Comparison of ENCODE assay signal across 8 cellular contexts in the genomic region with DNA sequence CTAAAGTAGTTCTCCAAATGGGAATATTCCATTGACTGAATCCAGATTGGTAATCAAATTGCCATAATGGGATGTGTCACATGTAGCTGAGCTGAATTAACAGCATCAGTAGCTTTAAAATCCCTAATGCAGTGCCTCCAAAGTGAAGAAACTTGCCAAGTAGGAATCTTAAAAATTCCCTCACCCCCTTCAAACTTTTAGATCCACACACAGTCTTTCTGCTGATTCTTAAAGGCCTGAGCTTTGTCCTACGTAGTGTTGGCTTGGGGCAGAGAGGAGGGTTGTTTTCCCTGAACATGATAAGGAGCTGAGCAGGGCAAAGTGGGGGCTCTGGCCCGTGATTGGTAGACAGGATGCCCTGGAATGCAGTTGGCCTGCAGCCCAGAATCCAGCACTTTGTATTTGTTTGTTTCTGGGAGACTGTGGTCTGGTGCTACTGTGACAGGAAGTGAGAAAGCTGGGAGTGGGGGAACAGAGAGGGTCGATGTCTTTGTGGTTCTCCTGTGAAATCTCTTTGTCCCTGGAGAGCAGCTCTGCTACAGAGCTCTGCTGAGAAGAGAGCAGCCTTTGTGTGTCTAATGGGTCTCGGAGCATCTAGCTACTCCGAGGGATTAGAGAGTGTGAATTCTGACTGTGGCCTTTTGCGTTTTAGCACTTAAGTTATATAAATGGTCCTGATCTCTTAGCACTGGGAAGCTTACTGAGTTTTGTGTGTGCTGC. TPM values are rescaled to one million over a fixed set of nuclear protein-coding genes. Genes with fewer than 3 reads are reported as not detected.
DNase-seq lines count a peak whose midpoint lies in the region; ATAC-seq and TF ChIP-seq lines count a peak whose summit lies in the region.

No MANE protein-coding gene starts in this region.

- H3K9me3 ChIP-seq in ascending aorta (no peaks in the 10 kb centered on the region), right cardiac atrium (ENCODE audit: control insufficient read depth, low read length) (no peaks in the 10 kb centered on the region)

- H3K27me3 ChIP-seq in BJ (ENCODE audit: control insufficient read depth, insufficient read depth, low read length) (no peaks in the 10 kb centered on the region), ascending aorta (no peaks in the 10 kb centered on the region), right cardiac atrium (ENCODE audit: control insufficient read depth, insufficient read depth) (no peaks in the 10 kb centered on the region)

- no peak overlapping the region for H3K4me3 Mint-ChIP-seq in activated naive CD4-positive, alpha-beta T cell treated with anti-CD3 and anti-CD28 coated beads, Interleukin-2, amount 10 ng/mL, durations not matched to agents 7 days and 5 days

- WGBS in right cardiac atrium, result 5% methylated on average over 6 of the region's 6 CpGs

- H3K36me3 Mint-ChIP-seq in activated naive CD4-positive, alpha-beta T cell treated with anti-CD3 and anti-CD28 coated beads, Interleukin-2, amount 10 ng/mL, durations not matched to agents 7 days and 5 days, result no peaks in the 10 kb centered on the region

- H3K27me3 Mint-ChIP-seq in activated naive CD4-positive, alpha-beta T cell treated with anti-CD3 and anti-CD28 coated beads, Interleukin-2, amount 10 ng/mL, durations not matched to agents 7 days and 5 days, result peaks cover 3% of the 10 kb centered on the region

- intact Hi-C loops in ascending aorta (cut with DNase I) (loop anchor here (2.0 kb wide), 1 partner anchor 16 kb away; no protein-coding TSS in a partner anchor), right cardiac atrium (cut with DNase I) (no loop called here)

- H3K4me1 Mint-ChIP-seq in activated naive CD4-positive, alpha-beta T cell treated with anti-CD3 and anti-CD28 coated beads, Interleukin-2, amount 10 ng/mL, durations not matched to agents 7 days and 5 days, result peaks cover 20% of the 10 kb centered on the region

- DNase-seq in BJ (ENCODE audit: low read depth), result peak; percentile 87
- DNase-seq in KBM-7, result peak; percentile 57
- peak in 1 of 2 donors; percentile 94 for DNase-seq in ascending aorta (ENCODE audit: low spot score in 2 of 2)
- peak; percentile 94 to 97 (median 96) for DNase-seq in right cardiac atrium
- peak; percentile 81 for DNase-seq in putamen (ENCODE audit: low spot score)
- no peak for DNase-seq in stimulated activated CD4-positive, alpha-beta T cell treated with anti-CD3 and anti-CD28 coated beads, Interleukin-4, amount 100 ng/mL, for 24 hours
- DNase-seq in activated naive CD4-positive, alpha-beta T cell treated with anti-CD3 and anti-CD28 coated beads, Interleukin-2, amount 10 ng/mL, durations not matched to agents 7 days and 5 days, result no peak

- H3K9me3 Mint-ChIP-seq in activated naive CD4-positive, alpha-beta T cell treated with anti-CD3 and anti-CD28 coated beads, Interleukin-2, amount 10 ng/mL, durations not matched to agents 7 days and 5 days, result no peaks in the 10 kb centered on the region

- TF ChIP-seq CTCF in BJ (IDR thresholded peaks at IDR 0.05; ENCODE audit: insufficient read depth, low read depth, low read length) (no peak), ascending aorta (IDR thresholded peaks at IDR 0.05) (no peak)

- H3K27ac Mint-ChIP-seq in activated naive CD4-positive, alpha-beta T cell treated with anti-CD3 and anti-CD28 coated beads, Interleukin-2, amount 10 ng/mL, durations not matched to agents 7 days and 5 days, result no peak overlapping the region

- H3K4me3 ChIP-seq in BJ (ENCODE audit: low read depth, low read length), result no peak overlapping the region
- peak overlapping the region; percentile 27 to 51 for H3K4me3 ChIP-seq in ascending aorta
- H3K4me3 ChIP-seq in right cardiac atrium (ENCODE audit: low read length), result peak overlapping the region; percentile 48

- H3K36me3 ChIP-seq in BJ (ENCODE audit: control insufficient read depth, insufficient read depth, low read length), result 0 out of 2 replicates have a peak, but pooled peaks cover 1% of the 10 kb centered on the region
- no peaks in the 10 kb centered on the region for H3K36me3 ChIP-seq in ascending aorta

- ATAC-seq in right cardiac atrium (peak; percentile 94 to 96), HG02981 (IDR thresholded peaks at IDR 0.05; ENCODE audit: unreplicated experiment) (no peak)

- peaks cover 14 to 68% of the 10 kb centered on the region in 2 donors for H3K4me1 ChIP-seq in ascending aorta
- peaks cover 35% of the 10 kb centered on the region for H3K4me1 ChIP-seq in right cardiac atrium (ENCODE audit: control insufficient read depth, insufficient read depth, low read length)

- CTCF ChIA-PET in BJ (lab: Yijun Ruan, JAX), result interaction anchor here (0.9 to 3.3 kb wide), 4 partner anchors 14 to 27 kb away, joined by 4 to 12 read pairs (median 6); a partner anchor contains a TSS
- CTCF ChIA-PET in activated naive CD4-positive, alpha-beta T cell treated with anti-CD3 and anti-CD28 coated beads, Interleukin-2, amount 10 ng/mL, durations not matched to agents 7 days and 5 days (lab: Charles Lee), result interaction anchor here (0.9 kb wide), 1 partner anchor 22 kb away, joined by 3 read pairs; no protein-coding TSS in a partner anchor

- in situ Hi-C loops in KBM-7 (cut with MboI; ENCODE audit: low pct_unique_long_range_greater_than_20kb, low sequenced_read_pairs), result no loop called here

- H3K27ac ChIP-seq in ascending aorta, result peak overlapping the region; percentile 86 to 87
- H3K27ac ChIP-seq in right cardiac atrium (ENCODE audit: low read length), result peak overlapping the region; percentile 73

- POLR2A ChIA-PET in BJ (lab: Charles Lee), result interaction anchor here (0.5 to 1.4 kb wide), 4 partner anchors 17 to 42 kb away, joined by 3 to 13 read pairs (median 4); a partner anchor contains a TSS

RNA-seq across cellular contexts. Expression of a gene that starts 16.9 kb away (rescaled TPM):
- polyA plus RNA-seq in BJ (2011; rRNA removed) (145 and 286 TPM in 2 replicates), right cardiac atrium (32.2 TPM)
- 342 and 481 TPM in 2 replicates for polyA minus RNA-seq in BJ (2011; rRNA and poly(A)+ RNA removed)
- total RNA-seq in ascending aorta (69.5 TPM), right cardiac atrium (10 to 100 TPM; 66.6 to 98.6 (median 77.5) TPM)

RNA-seq across cellular contexts. Expression of a gene that starts 26.9 kb away (rescaled TPM):
- polyA plus RNA-seq in BJ (2011; rRNA removed) (not detected in 2 replicates), right cardiac atrium (0.02 TPM)
- polyA minus RNA-seq in BJ (2011; rRNA and poly(A)+ RNA removed), result not detected in 2 replicates
- total RNA-seq in ascending aorta (not detected), right cardiac atrium (not detected)

RNA-seq across cellular contexts. Expression of a gene that starts 37.2 kb away (rescaled TPM):
- polyA plus RNA-seq in BJ (2011; rRNA removed) (50.7 and 68.3 TPM in 2 replicates), right cardiac atrium (163 TPM)
- polyA minus RNA-seq in BJ (2011; rRNA and poly(A)+ RNA removed), result 7.5 and 10.4 TPM in 2 replicates
- total RNA-seq in ascending aorta (113 TPM), right cardiac atrium (100 to 1,000 TPM in 2 of 4 donors, 10 to 100 TPM in 2; 91.3 to 110 (median 99.1) TPM)

Comparison
In these comparisons a context has a peak if more than half of its experiments do, and no peak if none do; other contexts are left out.
1. DNase-seq: peak in BJ (single experiment), KBM-7 (single experiment), right cardiac atrium (3 of 3) and putamen (single experiment); none in stimulated activated CD4-positive, alpha-beta T cell treated with anti-CD3 and anti-CD28 coated beads, Interleukin-4, amount 100 ng/mL, for 24 hours (single experiment) and activated naive CD4-positive, alpha-beta T cell treated with anti-CD3 and anti-CD28 coated beads, Interleukin-2, amount 10 ng/mL, durations not matched to agents 7 days and 5 days (single experiment).